In the genomic region with DNA sequence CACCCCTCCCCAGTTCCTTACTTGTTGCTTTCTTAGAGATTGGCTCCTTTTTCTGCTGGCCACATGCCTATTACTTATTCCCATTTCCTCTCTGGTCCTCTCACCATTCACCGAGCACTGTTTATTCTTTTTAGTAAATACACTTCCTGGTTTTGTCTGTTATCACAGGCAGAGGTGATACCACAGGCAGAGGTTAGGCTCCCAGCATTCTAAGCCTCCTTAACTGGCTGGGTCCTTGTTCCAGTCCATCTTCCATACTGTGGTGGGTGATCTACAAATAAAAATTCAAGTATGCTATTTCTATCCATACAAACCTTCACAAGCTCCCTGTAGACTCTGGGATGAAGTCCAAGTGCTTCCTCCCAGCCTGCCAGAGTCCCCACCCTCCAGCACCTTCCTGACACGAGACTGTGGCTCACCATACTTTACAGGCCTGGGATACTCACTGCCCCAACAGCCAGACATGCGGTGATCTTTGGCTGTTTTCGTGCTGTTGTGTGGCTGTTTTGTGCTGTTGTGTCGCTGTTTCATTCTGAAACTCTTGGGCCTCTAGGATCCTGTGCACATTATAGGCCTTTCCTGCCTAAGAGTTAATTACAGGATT, we compare ENCODE assay signal across 15 cellular contexts.
DNase-seq lines count a peak whose midpoint lies in the region; ATAC-seq, FAIRE-seq and TF ChIP-seq lines count a peak whose summit lies in the region.
"Had no signal": no experiment of that assay in that cellular context is flagged by ENCODE, and none has a peak within 500 bp of the region (broad histone marks: within the 10 kb centered on the region; RNA-seq: fewer than 3 reads in every experiment).

No MANE protein-coding gene starts in this region.

- no peak for TF ChIP-seq POLR2A in endothelial cell of umbilical vein (IDR thresholded peaks at IDR 0.05; ENCODE audit: low read depth, low read length)

- BruUV-seq in endothelial cell of umbilical vein (replicated peaks; lab: Mats Ljungman, UMichigan), result no TSS peak

- CTCF ChIA-PET in endothelial cell of umbilical vein (lab: Charles Lee), result interaction anchor here (1.2 kb wide), 1 partner anchor 13 kb away, joined by 3 read pairs; no protein-coding TSS in a partner anchor

- dilution Hi-C loops in endothelial cell of umbilical vein (cut with MboI; ENCODE audit: extremely low pct_ligation_motif_present, low sequenced_read_pairs), result no loop called here

- H3K27ac ChIP-seq in endothelial cell of umbilical vein (ENCODE audit: insufficient read depth, low read depth, low read length), result no peak overlapping the region
- H3K27ac ChIP-seq: lower lobe of right lung, neutrophil had no signal

- peak; percentile 18 for DNase-seq in NCI-H1105 treated with DMSO at 0.1 percent for 48 hours (lab: John Stamatoyannopoulos, UW)
- DNase-seq in NCI-H1105 (lab: John Stamatoyannopoulos, UW), result no peak
- peak; percentile 72 for DNase-seq in NCI-H2196 treated with DMSO at 0.1 percent for 48 hours (lab: John Stamatoyannopoulos, UW; ENCODE audit: unreplicated experiment)
- peak; percentile 61 for DNase-seq in endothelial cell of umbilical vein (ENCODE audit: low read depth, low spot score)
- no peak for DNase-seq in head of caudate nucleus
- DNase-seq in SIG-M5 treated with dmso at 0.1 percent for 504 hours (lab: John Stamatoyannopoulos, UW; ENCODE audit: unreplicated experiment), result no peak
- DNase-seq: activated CD4-positive, alpha-beta memory T cell treated with anti-CD3 and anti-CD28 coated beads, Interleukin-2, amount 10 ng/mL, durations not matched to agents 7 days and 5 days; hippocampal formation; Karpas-422; lower lobe of right lung; trophoblast cell had no signal

- H3K9me3 ChIP-seq in endothelial cell of umbilical vein (replicated peaks; ENCODE audit: control insufficient read depth, insufficient read depth, low read length) (no peaks in the 10 kb centered on the region), skeletal muscle satellite cell (replicated peaks; ENCODE audit: low read length) (no peaks in the 10 kb centered on the region)
- H3K9me3 ChIP-seq: lower lobe of right lung, neutrophil had no signal

- H3K4me2 ChIP-seq in endothelial cell of umbilical vein (ENCODE audit: insufficient read depth, low read length) (no peak overlapping the region), skeletal muscle satellite cell (ENCODE audit: low read length) (peak overlapping the region; percentile 53)

- H3K4me1 ChIP-seq in endothelial cell of umbilical vein (ENCODE audit: control insufficient read depth, extremely low read depth, insufficient read depth, low read length) (peaks cover 5% of the 10 kb centered on the region), skeletal muscle satellite cell (ENCODE audit: control insufficient read depth, insufficient read depth, low read length) (peaks cover 19% of the 10 kb centered on the region)
- H3K4me1 ChIP-seq: lower lobe of right lung had no signal

- H3K9ac ChIP-seq in endothelial cell of umbilical vein (replicated peaks; ENCODE audit: extremely low read depth, insufficient read depth, low read length) (no peak overlapping the region), skeletal muscle satellite cell (ENCODE audit: low read depth, low read length) (peak overlapping the region; percentile 33)

- H2AFZ ChIP-seq in endothelial cell of umbilical vein (ENCODE audit: low read depth, low read length), result peak overlapping the region; percentile 36

- intact Hi-C loops in endothelial cell of umbilical vein (cut with micrococcal nuclease) (no loop called here), head of caudate nucleus (cut with DNase I) (no loop called here)

- H3K79me2 ChIP-seq in endothelial cell of umbilical vein (ENCODE audit: control insufficient read depth, insufficient read depth, low read length), result no peaks in the 10 kb centered on the region

- no peak overlapping the region for H3K4me3 ChIP-seq in endothelial cell of umbilical vein (replicated peaks in 1 of 3; ENCODE audit: insufficient read depth in 1 of 3, low read depth in 1 of 3, low read length in 3 of 3)
- H3K4me3 ChIP-seq in skeletal muscle satellite cell (ENCODE audit: low read length), result no peak overlapping the region
- H3K4me3 ChIP-seq: lower lobe of right lung had no signal

- H4K20me1 ChIP-seq in endothelial cell of umbilical vein (replicated peaks; ENCODE audit: control insufficient read depth, extremely low read depth, insufficient read depth, low read length), result no peaks in the 10 kb centered on the region

- no peaks in the 10 kb centered on the region for H3K9me1 ChIP-seq in endothelial cell of umbilical vein (replicated peaks; ENCODE audit: control insufficient read depth, extremely low read depth, insufficient read depth, low read length)

- H3K27me3 ChIP-seq in endothelial cell of umbilical vein (ENCODE audit: control insufficient read depth in 2 of 2, insufficient read depth in 2 of 2, low read length in 2 of 2) (peaks cover 0 to 3% of the 10 kb centered on the region in 2 experiments), skeletal muscle satellite cell (ENCODE audit: control insufficient read depth, insufficient read depth, low read length) (no peaks in the 10 kb centered on the region)
- H3K27me3 ChIP-seq: neutrophil had no signal

- POLR2A ChIA-PET in endothelial cell of umbilical vein (lab: Charles Lee), result no interaction called here

- FAIRE-seq in endothelial cell of umbilical vein (lab: Jason Lieb, UNC), result peak; percentile 4
- FAIRE-seq: A204.1 had no signal

- TF ChIP-seq CTCF in endothelial cell of umbilical vein (IDR thresholded peaks at IDR 0.05; ENCODE audit: extremely low read depth in 1 of 2, insufficient read depth in 1 of 2, low read depth in 1 of 2, low read length in 2 of 2), result no peak

- no peak for ATAC-seq in HG03280 (IDR thresholded peaks at IDR 0.05; ENCODE audit: unreplicated experiment)
- ATAC-seq: lower lobe of right lung had no signal

- H3K36me3 ChIP-seq in endothelial cell of umbilical vein (ENCODE audit: control insufficient read depth in 2 of 2, extremely low read depth in 1 of 2, insufficient read depth in 2 of 2, low read length in 2 of 2) (no peaks in the 10 kb centered on the region), skeletal muscle satellite cell (ENCODE audit: insufficient read depth, low read length) (no peaks in the 10 kb centered on the region)
- H3K36me3 ChIP-seq: lower lobe of right lung, neutrophil had no signal

TF ChIP-seq in endothelial cell of umbilical vein, 7 proteins besides CTCF, POLR2A, EP300 and RAD21:
- TF ChIP-seq POLR2AphosphoS5 (IDR thresholded peaks at IDR 0.05; ENCODE audit: insufficient read depth, low read depth, low read length), result no peak
- TF ChIP-seq MYC (IDR thresholded peaks at IDR 0.05; ENCODE audit: low read depth, low read length), result no peak
- TF ChIP-seq, protein P1, sequence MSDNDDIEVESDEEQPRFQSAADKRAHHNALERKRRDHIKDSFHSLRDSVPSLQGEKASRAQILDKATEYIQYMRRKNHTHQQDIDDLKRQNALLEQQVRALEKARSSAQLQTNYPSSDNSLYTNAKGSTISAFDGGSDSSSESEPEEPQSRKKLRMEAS (IDR thresholded peaks at IDR 0.05; ENCODE audit: insufficient read depth, insufficient read length), result no peak
- TF ChIP-seq FOS (IDR thresholded peaks at IDR 0.05; ENCODE audit: borderline replicate concordance, insufficient read depth, low read length), result no peak
- TF ChIP-seq EZH2 (IDR thresholded peaks at IDR 0.05; ENCODE audit: borderline replicate concordance, low read depth, low read length, severe bottlenecking), result no peak
- no peak for TF ChIP-seq GATA2 (IDR thresholded peaks at IDR 0.05; ENCODE audit: insufficient read depth, insufficient read length, low read depth, low read length)
- no peak for TF ChIP-seq JUN (IDR thresholded peaks at IDR 0.05; ENCODE audit: borderline replicate concordance, insufficient read depth, insufficient read length, low read depth)

Comparison
In these comparisons a context has a peak if more than half of its experiments do, and no peak if none do; other contexts are left out.
1. DNase-seq: peak in NCI-H1105 treated with DMSO at 0.1 percent for 48 hours (single experiment), NCI-H2196 treated with DMSO at 0.1 percent for 48 hours (single experiment) and endothelial cell of umbilical vein (single experiment); none in NCI-H1105 (single experiment), head of caudate nucleus (0 of 42) and SIG-M5 treated with dmso at 0.1 percent for 504 hours (single experiment).